In the genomic region with DNA sequence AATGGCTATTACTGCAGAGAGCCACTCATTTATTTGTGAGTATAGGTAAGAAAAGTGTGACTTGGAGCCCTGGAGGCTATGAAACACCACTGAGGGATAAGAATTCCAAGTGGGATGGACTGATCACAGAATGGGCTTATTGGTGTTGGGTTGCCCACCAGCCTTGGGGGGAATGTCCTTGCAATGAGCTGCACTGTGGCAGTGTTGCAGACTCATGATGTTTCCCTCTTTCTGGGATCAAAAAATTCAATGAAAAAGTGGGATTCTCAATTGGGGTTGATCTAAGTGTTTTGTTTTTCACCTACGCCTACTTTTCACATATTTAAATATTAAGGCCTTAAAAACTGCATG, we compare ENCODE assay signal across 21 cellular contexts.
DNase-seq lines count a peak whose midpoint lies in the region; ATAC-seq, FAIRE-seq and TF ChIP-seq lines count a peak whose summit lies in the region.
"Had no signal": no experiment of that assay in that cellular context is flagged by ENCODE, and none has a peak within 500 bp of the region (broad histone marks: within the 10 kb centered on the region; RNA-seq: fewer than 3 reads in every experiment).

No MANE protein-coding gene starts in this region.

- TF ChIP-seq POLR2A in GM12878 (IDR thresholded peaks at IDR 0.05; ENCODE audit: low read depth, low read length), result no peak

- H2AFZ ChIP-seq in GM12878 (ENCODE audit: control insufficient read depth, low read depth, low read length), result no peak overlapping the region

- no peaks in the 10 kb centered on the region; the same call in 1 of the 2 replicates for H3K79me2 ChIP-seq in GM12878 (ENCODE audit: control insufficient read depth, insufficient read depth, low read length)

- RAD21 ChIA-PET in GM12878 (lab: Charles Lee; ENCODE audit: unreplicated experiment), result interaction anchor here (1.3 kb wide), 1 partner anchor 59 kb away, joined by 3 read pairs; no protein-coding TSS in a partner anchor

- CTCF ChIA-PET in GM12878 (lab: Yijun Ruan, JAX), result interaction anchor here (0.7 kb wide), 1 partner anchor 194 kb away, joined by 3 read pairs; no protein-coding TSS in a partner anchor

- WGBS in GM12878 (ENCODE audit: insufficient coverage, insufficient replicate concordance, low lambda C conversion rate, missing lambda C conversion rate), result 0% methylated on average over 1 of the region's 1 CpG

- DNase-seq in GM12878 (ENCODE audit: low read depth, low spot score) (no peak), SW480 (ENCODE audit: low spot score) (no peak), SK-N-DZ (ENCODE audit: low spot score) (no peak)
- DNase-seq in NK-92 treated with Interleukin-12 subunit alpha and Interleukin-12 subunit beta, amount 100 ng/mL, for 24 hours (lab: John Stamatoyannopoulos, UW), result no peak
- no peak for DNase-seq in effector memory CD4-positive, alpha-beta T cell
- DNase-seq: ACHN, C1 segment of cervical spinal cord, KG1, NCI-H1417, NCI-H187, NCI-H2107, NCI-H524, NCI-H82, Peyer's patch, T-helper 2 cell had no signal

- 0 out of 2 replicates have a peak overlapping the region, but pooled peaks have one; percentile 0 for H3K9ac ChIP-seq in HUES48 (ENCODE audit: low read depth, low read length)
- no peak overlapping the region for H3K9ac ChIP-seq in GM12878 (ENCODE audit: control insufficient read depth, insufficient read depth, low read length)

- no peak for FAIRE-seq in GM12878 (lab: Jason Lieb, UNC)
- FAIRE-seq: G401.6, H54, HTR-8/SVneo had no signal

- H3K36me3 ChIP-seq in HUES48 (ENCODE audit: control insufficient read depth, insufficient read depth, low read length), result no peaks in the 10 kb centered on the region
- H3K36me3 ChIP-seq in GM12878 (ENCODE audit: control insufficient read depth in 2 of 2, insufficient read depth in 2 of 2, low read length in 1 of 2), result no peaks in the 10 kb centered on the region
- no peaks in the 10 kb centered on the region for H3K36me3 ChIP-seq in effector memory CD4-positive, alpha-beta T cell (ENCODE audit: control insufficient read depth, insufficient read depth, low read length)
- H3K36me3 ChIP-seq: Peyer's patch, SJSA1 had no signal

- intact Hi-C loops in GM12878 (cut with micrococcal nuclease; ENCODE audit: unreplicated experiment), result no loop called here

- TF ChIP-seq RAD21 in GM12878 (IDR thresholded peaks at IDR 0.05; ENCODE audit: insufficient read depth, low read depth, low read length), result no peak

- no peaks in the 10 kb centered on the region for H3K9me3 ChIP-seq in HUES48 (ENCODE audit: control insufficient read depth, insufficient read depth, low read length)
- H3K9me3 ChIP-seq in GM12878 (replicated peaks; ENCODE audit: control insufficient read depth, insufficient read depth, low read length), result peaks cover 3% of the 10 kb centered on the region; the same call in 1 of the 3 replicates
- H3K9me3 ChIP-seq in effector memory CD4-positive, alpha-beta T cell (ENCODE audit: control insufficient read depth, low read length), result no peaks in the 10 kb centered on the region
- H3K9me3 ChIP-seq: Peyer's patch, SJSA1 had no signal

- SMC1A ChIA-PET in GM12878 (lab: Charles Lee; ENCODE audit: uncharacterized antibody, unreplicated experiment), result interaction anchor here (0.8 to 2.6 kb wide), 2 partner anchors 9 to 59 kb away, joined by 3 to 9 read pairs; no protein-coding TSS in a partner anchor

- peaks cover 26% of the 10 kb centered on the region for H3K4me1 ChIP-seq in HUES48 (ENCODE audit: control insufficient read depth, insufficient read depth, low read length)
- H3K4me1 ChIP-seq in GM12878 (ENCODE audit: control insufficient read depth, insufficient read depth, low read length), result peaks cover 3% of the 10 kb centered on the region
- no peaks in the 10 kb centered on the region for H3K4me1 ChIP-seq in effector memory CD4-positive, alpha-beta T cell (ENCODE audit: control insufficient read depth, insufficient read depth, low read length, poor library complexity, severe bottlenecking)
- H3K4me1 ChIP-seq: Peyer's patch, SJSA1 had no signal

- H3K4me2 ChIP-seq in GM12878 (ENCODE audit: control insufficient read depth, insufficient read depth), result no peak overlapping the region

- POLR2A ChIA-PET in GM12878 (lab: Charles Lee), result no interaction called here

- H4K20me1 ChIP-seq in GM12878 (ENCODE audit: control insufficient read depth, insufficient read depth), result no peaks in the 10 kb centered on the region

- in situ Hi-C loops in GM12878 (cut with MboI), result no loop called here

- H3K27ac ChIP-seq in HUES48 (ENCODE audit: low read depth, low read length), result peak overlapping the region; percentile 79
- peak overlapping the region; percentile 38 for H3K27ac ChIP-seq in GM12878 (ENCODE audit: control insufficient read depth, insufficient read depth)
- H3K27ac ChIP-seq in effector memory CD4-positive, alpha-beta T cell (ENCODE audit: insufficient read depth, low read length, poor library complexity, severe bottlenecking), result no peak overlapping the region
- H3K27ac ChIP-seq: Peyer's patch, SJSA1 had no signal

- H3K27me3 ChIP-seq in HUES48 (ENCODE audit: control insufficient read depth, insufficient read depth, low read length) (no peaks in the 10 kb centered on the region), GM12878 (replicated peaks in 1 of 2; ENCODE audit: control insufficient read depth in 2 of 2, insufficient read depth in 2 of 2, low read length in 1 of 2) (no peaks in the 10 kb centered on the region)
- H3K27me3 ChIP-seq in effector memory CD4-positive, alpha-beta T cell (replicated peaks; ENCODE audit: control insufficient read depth, insufficient read depth, low read length, poor library complexity, severe bottlenecking), result no peaks in the 10 kb centered on the region
- H3K27me3 ChIP-seq: Peyer's patch, SJSA1 had no signal

- TF ChIP-seq CTCF in GM12878 (IDR thresholded peaks at IDR 0.05 in 2 of 3, conservative IDR thresholded peaks at IDR 0.05 in 1 of 3; ENCODE audit: control insufficient read depth in 2 of 3, extremely low read depth in 1 of 3, insufficient read depth in 1 of 3, low read depth in 3 of 3, low read length in 3 of 3), result no peak

- H3K4me3 ChIP-seq in HUES48 (ENCODE audit: low read depth, low read length) (peak overlapping the region; percentile 0; the same call in 1 of the 2 replicates), GM12878 (no peak overlapping the region)
- H3K4me3 ChIP-seq in effector memory CD4-positive, alpha-beta T cell (ENCODE audit: insufficient read depth, low read depth, low read length, poor library complexity, severe bottlenecking), result no peak overlapping the region
- H3K4me3 ChIP-seq: SJSA1 had no signal

- no TSS peak for BruUV-seq in GM12878 (replicated peaks; lab: Mats Ljungman, UMichigan)

- peak; percentile 17 for ATAC-seq in GM21529 (IDR thresholded peaks at IDR 0.05; ENCODE audit: unreplicated experiment)
- ATAC-seq in GM12878, result no peak

- TF ChIP-seq EP300 in GM12878 (IDR thresholded peaks at IDR 0.05; ENCODE audit: borderline replicate concordance in 1 of 2, control insufficient read depth in 1 of 2, low read depth in 2 of 2, low read length in 2 of 2), result no peak

TF ChIP-seq in GM12878, 131 proteins besides CTCF, POLR2A, EP300 and RAD21 (continues in another document):
- TF ChIP-seq, protein P1, sequence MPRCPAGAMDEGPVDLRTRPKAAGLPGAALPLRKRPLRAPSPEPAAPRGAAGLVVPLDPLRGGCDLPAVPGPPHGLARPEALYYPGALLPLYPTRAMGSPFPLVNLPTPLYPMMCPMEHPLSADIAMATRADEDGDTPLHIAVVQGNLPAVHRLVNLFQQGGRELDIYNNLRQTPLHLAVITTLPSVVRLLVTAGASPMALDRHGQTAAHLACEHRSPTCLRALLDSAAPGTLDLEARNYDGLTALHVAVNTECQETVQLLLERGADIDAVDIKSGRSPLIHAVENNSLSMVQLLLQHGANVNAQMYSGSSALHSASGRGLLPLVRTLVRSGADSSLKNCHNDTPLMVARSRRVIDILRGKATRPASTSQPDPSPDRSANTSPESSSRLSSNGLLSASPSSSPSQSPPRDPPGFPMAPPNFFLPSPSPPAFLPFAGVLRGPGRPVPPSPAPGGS (IDR thresholded peaks at IDR 0.05; ENCODE audit: borderline replicate concordance, insufficient read depth, low read depth, low read length, poor library complexity, severe bottlenecking), result no peak
- TF ChIP-seq NBN (IDR thresholded peaks at IDR 0.05), result no peak
- TF ChIP-seq NR2F1 (conservative IDR thresholded peaks at IDR 0.05), result no peak
- TF ChIP-seq, protein P2, sequence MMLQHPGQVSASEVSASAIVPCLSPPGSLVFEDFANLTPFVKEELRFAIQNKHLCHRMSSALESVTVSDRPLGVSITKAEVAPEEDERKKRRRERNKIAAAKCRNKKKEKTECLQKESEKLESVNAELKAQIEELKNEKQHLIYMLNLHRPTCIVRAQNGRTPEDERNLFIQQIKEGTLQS (IDR thresholded peaks at IDR 0.05; ENCODE audit: borderline replicate concordance, extremely low read depth, low read depth, low read length), result no peak
- TF ChIP-seq IKZF1 (conservative IDR thresholded peaks at IDR 0.05), result no peak
- TF ChIP-seq, protein P3, sequence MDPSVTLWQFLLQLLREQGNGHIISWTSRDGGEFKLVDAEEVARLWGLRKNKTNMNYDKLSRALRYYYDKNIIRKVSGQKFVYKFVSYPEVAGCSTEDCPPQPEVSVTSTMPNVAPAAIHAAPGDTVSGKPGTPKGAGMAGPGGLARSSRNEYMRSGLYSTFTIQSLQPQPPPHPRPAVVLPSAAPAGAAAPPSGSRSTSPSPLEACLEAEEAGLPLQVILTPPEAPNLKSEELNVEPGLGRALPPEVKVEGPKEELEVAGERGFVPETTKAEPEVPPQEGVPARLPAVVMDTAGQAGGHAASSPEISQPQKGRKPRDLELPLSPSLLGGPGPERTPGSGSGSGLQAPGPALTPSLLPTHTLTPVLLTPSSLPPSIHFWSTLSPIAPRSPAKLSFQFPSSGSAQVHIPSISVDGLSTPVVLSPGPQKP (IDR thresholded peaks at IDR 0.05; ENCODE audit: low read depth, low read length), result no peak
- no peak for TF ChIP-seq RBBP5 (conservative IDR thresholded peaks at IDR 0.05)
- no peak for TF ChIP-seq RAD51 (IDR thresholded peaks at IDR 0.05)
- TF ChIP-seq, protein P4, sequence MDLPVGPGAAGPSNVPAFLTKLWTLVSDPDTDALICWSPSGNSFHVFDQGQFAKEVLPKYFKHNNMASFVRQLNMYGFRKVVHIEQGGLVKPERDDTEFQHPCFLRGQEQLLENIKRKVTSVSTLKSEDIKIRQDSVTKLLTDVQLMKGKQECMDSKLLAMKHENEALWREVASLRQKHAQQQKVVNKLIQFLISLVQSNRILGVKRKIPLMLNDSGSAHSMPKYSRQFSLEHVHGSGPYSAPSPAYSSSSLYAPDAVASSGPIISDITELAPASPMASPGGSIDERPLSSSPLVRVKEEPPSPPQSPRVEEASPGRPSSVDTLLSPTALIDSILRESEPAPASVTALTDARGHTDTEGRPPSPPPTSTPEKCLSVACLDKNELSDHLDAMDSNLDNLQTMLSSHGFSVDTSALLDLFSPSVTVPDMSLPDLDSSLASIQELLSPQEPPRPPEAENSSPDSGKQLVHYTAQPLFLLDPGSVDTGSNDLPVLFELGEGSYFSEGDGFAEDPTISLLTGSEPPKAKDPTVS (IDR thresholded peaks at IDR 0.05; ENCODE audit: low read depth, low read length), result no peak
- no peak for TF ChIP-seq IKZF2 (IDR thresholded peaks at IDR 0.05)
